12 cellular contexts compared by ENCODE assay signal in the genomic region with DNA sequence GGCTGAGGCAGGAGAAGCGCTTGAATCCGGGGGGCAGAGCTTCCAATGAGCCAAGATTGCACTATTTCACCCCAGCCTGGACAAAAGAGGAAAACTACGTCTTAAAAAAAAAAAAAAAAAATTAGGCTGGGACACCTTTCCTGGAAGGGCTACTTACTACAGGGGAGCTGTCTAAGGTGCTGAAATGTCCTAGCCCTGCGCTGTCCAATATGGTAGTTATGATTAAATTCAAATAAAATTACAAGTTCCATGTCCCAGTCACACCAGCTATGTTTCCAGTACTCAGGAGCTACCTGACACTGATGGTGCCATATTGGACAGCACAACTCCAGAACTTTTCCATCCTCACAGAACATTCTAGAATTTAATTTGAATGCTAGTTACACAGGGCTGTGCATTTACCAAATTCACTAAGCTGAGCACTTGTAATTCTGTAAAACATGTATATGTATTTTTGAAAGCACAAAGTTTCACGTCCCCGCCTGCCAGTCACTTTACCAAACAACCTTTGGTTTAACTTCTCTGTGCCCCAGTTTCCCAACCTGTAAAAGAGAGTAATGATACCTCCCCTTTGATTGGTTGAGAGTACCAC. TPM values are rescaled to one million over a fixed set of nuclear protein-coding genes. Genes with fewer than 3 reads are reported as not detected.
DNase-seq lines count a peak whose midpoint lies in the region; ATAC-seq and TF ChIP-seq lines count a peak whose summit lies in the region.
"Had no signal": no experiment of that assay in that cellular context is flagged by ENCODE, and none has a peak within 500 bp of the region (broad histone marks: within the 10 kb centered on the region; RNA-seq: fewer than 3 reads in every experiment).

No MANE protein-coding gene starts in this region.

- H3K27ac ChIP-seq in right cardiac atrium (ENCODE audit: low read length), result no peak overlapping the region
- H3K27ac ChIP-seq in RWPE1, result no peak overlapping the region

- H3K27ac Mint-ChIP-seq in stimulated activated memory B cell treated with anti-CD40 and anti-IgM and Interleukin-4, amounts not matched to agents 10 μg/mL and 1 μg/mL and 100 μg/mL, for 72 hours, result no peak overlapping the region
- H3K27ac Mint-ChIP-seq in activated T-helper 17 cell treated with anti-CD3 and anti-CD28 coated beads, Interleukin-2, amount 50 U/mL, for 72 hours, result no peak overlapping the region
- H3K27ac Mint-ChIP-seq: CD14-positive monocyte had no signal

- H3K4me1 ChIP-seq in right cardiac atrium (ENCODE audit: control insufficient read depth, insufficient read depth, low read length), result no peaks in the 10 kb centered on the region

- intact Hi-C loops in left ventricle myocardium superior (cut with micrococcal nuclease), result no loop called here
- intact Hi-C loops in right cardiac atrium (cut with DNase I), result no loop called here

- H3K9me3 ChIP-seq in right cardiac atrium (ENCODE audit: control insufficient read depth, low read length), result no peaks in the 10 kb centered on the region

- ATAC-seq in left ventricle myocardium superior, result peak; percentile 28
- no peak for ATAC-seq in right cardiac atrium
- no peak for ATAC-seq in stimulated activated memory B cell treated with anti-CD40 and anti-IgM and Interleukin-4, amounts not matched to agents 10 μg/mL and 1 μg/mL and 100 μg/mL, for 72 hours
- no peak for ATAC-seq in activated T-helper 17 cell treated with anti-CD3 and anti-CD28 coated beads, Interleukin-2, amount 50 U/mL, for 72 hours (replicated peaks)

- WGBS in right cardiac atrium, result 58% methylated on average over 6 of the region's 6 CpGs

- peaks cover 2% of the 10 kb centered on the region for H3K9me3 Mint-ChIP-seq in stimulated activated memory B cell treated with anti-CD40 and anti-IgM and Interleukin-4, amounts not matched to agents 10 μg/mL and 1 μg/mL and 100 μg/mL, for 72 hours
- no peaks in the 10 kb centered on the region for H3K9me3 Mint-ChIP-seq in activated T-helper 17 cell treated with anti-CD3 and anti-CD28 coated beads, Interleukin-2, amount 50 U/mL, for 72 hours

- H3K27me3 ChIP-seq in right cardiac atrium (ENCODE audit: control insufficient read depth, insufficient read depth), result no peaks in the 10 kb centered on the region

- H3K36me3 Mint-ChIP-seq in stimulated activated memory B cell treated with anti-CD40 and anti-IgM and Interleukin-4, amounts not matched to agents 10 μg/mL and 1 μg/mL and 100 μg/mL, for 72 hours, result peaks cover 29% of the 10 kb centered on the region
- H3K36me3 Mint-ChIP-seq in activated T-helper 17 cell treated with anti-CD3 and anti-CD28 coated beads, Interleukin-2, amount 50 U/mL, for 72 hours (ENCODE audit: low read depth), result peaks cover 38% of the 10 kb centered on the region

- CTCF ChIA-PET in RWPE1 (lab: Yijun Ruan, JAX), result no interaction called here

- H3K4me3 ChIP-seq in right cardiac atrium (ENCODE audit: low read length) (no peak overlapping the region), epithelial cell of esophagus (ENCODE audit: low read length) (no peak overlapping the region)

- POLR2A ChIA-PET in RWPE1 (lab: Yijun Ruan, JAX; ENCODE audit: low non-redundant PET), result no interaction called here

- no peaks in the 10 kb centered on the region for H3K27me3 Mint-ChIP-seq in stimulated activated memory B cell treated with anti-CD40 and anti-IgM and Interleukin-4, amounts not matched to agents 10 μg/mL and 1 μg/mL and 100 μg/mL, for 72 hours
- H3K27me3 Mint-ChIP-seq in activated T-helper 17 cell treated with anti-CD3 and anti-CD28 coated beads, Interleukin-2, amount 50 U/mL, for 72 hours, result no peaks in the 10 kb centered on the region

- H3K4me3 Mint-ChIP-seq in stimulated activated memory B cell treated with anti-CD40 and anti-IgM and Interleukin-4, amounts not matched to agents 10 μg/mL and 1 μg/mL and 100 μg/mL, for 72 hours, result no peak overlapping the region
- no peak overlapping the region for H3K4me3 Mint-ChIP-seq in activated T-helper 17 cell treated with anti-CD3 and anti-CD28 coated beads, Interleukin-2, amount 50 U/mL, for 72 hours
- H3K4me3 Mint-ChIP-seq: CD14-positive monocyte had no signal

- no peaks in the 10 kb centered on the region for H3K4me1 Mint-ChIP-seq in stimulated activated memory B cell treated with anti-CD40 and anti-IgM and Interleukin-4, amounts not matched to agents 10 μg/mL and 1 μg/mL and 100 μg/mL, for 72 hours
- no peaks in the 10 kb centered on the region for H3K4me1 Mint-ChIP-seq in activated T-helper 17 cell treated with anti-CD3 and anti-CD28 coated beads, Interleukin-2, amount 50 U/mL, for 72 hours
- H3K4me1 Mint-ChIP-seq: CD14-positive monocyte had no signal

- DNase-seq in left ventricle myocardium superior (no peak), right cardiac atrium (no peak), RWPE1 (ENCODE audit: low spot score) (peak; percentile 42), epithelial cell of esophagus (ENCODE audit: low read depth) (peak; percentile 65), NCI-H524 (lab: John Stamatoyannopoulos, UW) (no peak), NCI-H69 (lab: John Stamatoyannopoulos, UW) (no peak)
- DNase-seq: activated T-cell treated with anti-CD3 and anti-CD28 coated beads, Interleukin-2, amount 50 U/mL, for 48 hours; effector CD4-positive, alpha-beta T cell; NCI-H2029 had no signal

- TF ChIP-seq CTCF in RWPE1 (conservative IDR thresholded peaks at IDR 0.05; ENCODE audit: low read depth), result no peak
- TF ChIP-seq CTCF in epithelial cell of esophagus (IDR thresholded peaks at IDR 0.05; ENCODE audit: insufficient read depth, low read depth, low read length, missing control alignments), result no peak

RNA-seq across cellular contexts. Expression of a gene that starts 9.2 kb away (rescaled TPM):
- total RNA-seq in left ventricle myocardium superior, result 1.5 TPM
- 1 to 10 TPM; 1.4 to 2.1 (median 1.9) TPM for total RNA-seq in right cardiac atrium
- polyA plus RNA-seq in right cardiac atrium, result 0.79 TPM
- 1 to 10 TPM; 4.3 to 6.1 TPM for total RNA-seq in activated T-helper 17 cell treated with anti-CD3 and anti-CD28 coated beads, Interleukin-2, amount 50 U/mL, for 72 hours

RNA-seq across cellular contexts. Expression of a gene that starts 12.4 kb away (rescaled TPM):
- 18.4 TPM for total RNA-seq in left ventricle myocardium superior
- total RNA-seq in right cardiac atrium, result 10 to 100 TPM; 19.9 to 24.1 (median 21.1) TPM
- 27.7 TPM for polyA plus RNA-seq in right cardiac atrium
- total RNA-seq in activated T-helper 17 cell treated with anti-CD3 and anti-CD28 coated beads, Interleukin-2, amount 50 U/mL, for 72 hours, result 10 to 100 TPM; 38.5 to 57.8 TPM

RNA-seq across cellular contexts. Expression of a gene that starts 35.7 kb away (rescaled TPM):
- total RNA-seq in left ventricle myocardium superior (5.7 TPM), right cardiac atrium (10 to 100 TPM; 21.0 to 36.0 (median 28.6) TPM)
- polyA plus RNA-seq in right cardiac atrium, result 32.6 TPM
- 10 to 100 TPM; 12.4 to 15.4 TPM for total RNA-seq in activated T-helper 17 cell treated with anti-CD3 and anti-CD28 coated beads, Interleukin-2, amount 50 U/mL, for 72 hours

RNA-seq across cellular contexts. Expression of a gene that starts 38.8 kb away (rescaled TPM):
- total RNA-seq in left ventricle myocardium superior (4.8 TPM), right cardiac atrium (1 to 10 TPM; 5.3 to 6.7 (median 6.0) TPM)
- 3.1 TPM for polyA plus RNA-seq in right cardiac atrium
- total RNA-seq in activated T-helper 17 cell treated with anti-CD3 and anti-CD28 coated beads, Interleukin-2, amount 50 U/mL, for 72 hours, result 1 to 10 TPM; 3.7 to 4.6 TPM

RNA-seq across cellular contexts. Expression of a gene that starts 45.0 kb away (rescaled TPM):
- total RNA-seq in left ventricle myocardium superior (0.55 TPM), right cardiac atrium (1 to 10 TPM in 1 of 4 donors, under 1 TPM in 3; 0.33 to 1.1 (median 0.47) TPM)
- 0.27 TPM for polyA plus RNA-seq in right cardiac atrium
- 1 to 10 TPM; 1.7 to 1.8 TPM for total RNA-seq in activated T-helper 17 cell treated with anti-CD3 and anti-CD28 coated beads, Interleukin-2, amount 50 U/mL, for 72 hours

Comparison
In these comparisons a context has a peak if more than half of its experiments do, and no peak if none do; other contexts are left out.
1. DNase-seq: peak in RWPE1 (single experiment) and epithelial cell of esophagus (single experiment); none in left ventricle myocardium superior (single experiment), right cardiac atrium (0 of 3), NCI-H524 (0 of 2) and NCI-H69 (single experiment).